ENCODE assay signal across 12 cellular contexts in the genomic region with DNA sequence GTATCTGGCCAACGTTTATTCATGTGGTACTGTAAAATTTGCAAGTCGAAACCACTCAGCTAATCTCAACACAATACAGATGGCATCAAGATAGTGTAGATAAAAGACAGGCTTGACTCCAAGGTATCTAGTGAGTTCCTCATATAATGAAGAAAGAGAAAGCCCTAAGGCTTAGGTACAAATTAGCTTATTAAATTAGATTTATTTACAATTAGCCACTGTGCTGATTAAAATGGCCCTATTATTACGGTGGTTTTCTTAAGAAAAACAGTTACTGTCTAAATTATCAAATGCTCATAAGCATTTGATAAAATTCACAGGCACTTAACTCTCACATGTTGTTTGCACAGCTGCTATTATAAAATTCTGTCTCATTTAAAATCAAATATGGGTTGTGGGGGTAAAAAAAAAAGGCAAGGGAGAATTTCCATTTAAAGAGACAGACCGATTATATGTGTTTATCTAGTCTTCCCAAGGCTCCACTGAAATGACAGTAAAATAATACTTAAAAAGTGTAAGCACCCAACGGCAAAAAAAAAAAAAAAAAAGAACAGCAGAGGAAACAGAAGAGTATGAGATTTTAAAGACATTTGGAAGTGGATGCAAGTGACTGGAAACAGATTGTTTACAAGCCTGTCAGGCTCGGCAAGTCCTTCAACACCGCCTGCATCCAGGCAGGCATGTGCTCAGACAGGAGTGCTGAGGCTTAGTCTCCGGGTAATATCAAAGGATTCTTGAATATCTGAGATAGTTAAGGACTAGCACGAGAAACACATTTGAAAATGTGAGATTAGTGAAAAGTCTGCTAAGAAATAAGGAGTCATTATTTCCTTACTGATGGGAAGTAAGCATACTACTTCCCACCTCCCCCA. TPM values are rescaled to one million over a fixed set of nuclear protein-coding genes. Genes with fewer than 3 reads are reported as not detected.
DNase-seq lines count a peak whose midpoint lies in the region; ATAC-seq and TF ChIP-seq lines count a peak whose summit lies in the region.
"Had no signal": no experiment of that assay in that cellular context is flagged by ENCODE, and none has a peak within 500 bp of the region (broad histone marks: within the 10 kb centered on the region; RNA-seq: fewer than 3 reads in every experiment).

No MANE protein-coding gene starts in this region.

- peaks cover 0 to 12% (median 5%) of the 10 kb centered on the region in 5 experiments for H3K9me3 Mint-ChIP-seq in brain

- DNase-seq in NCI-H1048 (lab: John Stamatoyannopoulos, UW) (peak; percentile 84), NCI-H2196 treated with DMSO at 0.1 percent for 48 hours (lab: John Stamatoyannopoulos, UW; ENCODE audit: unreplicated experiment) (peak; percentile 65), GM13977 (ENCODE audit: low spot score) (no peak), HK-2 (ENCODE audit: unreplicated experiment) (no peak), psoas muscle (no peak)
- DNase-seq: effector memory CD4-positive, alpha-beta T cell; naive B cell; stimulated activated CD8-positive, alpha-beta memory T cell treated with anti-CD3 and anti-CD28 coated beads, Interleukin-4, amount 100 ng/mL, for 48 hours; T-helper 9 cell had no signal

- H3K27ac ChIP-seq in parathyroid adenoma (peak overlapping the region; percentile 75), psoas muscle (no peak overlapping the region)

- H3K79me2 ChIP-seq in parathyroid adenoma = no peaks in the 10 kb centered on the region

- peak overlapping the region in 4 of 5 experiments; percentile 27 to 88 (median 86) for H3K27ac Mint-ChIP-seq in brain
- H3K27ac Mint-ChIP-seq: naive B cell had no signal

- no peaks in the 10 kb centered on the region for H3K9me3 ChIP-seq in parathyroid adenoma (ENCODE audit: control insufficient read depth, low read length)
- peaks cover 3% of the 10 kb centered on the region for H3K9me3 ChIP-seq in psoas muscle

- peaks cover 27% of the 10 kb centered on the region for H3K4me1 Mint-ChIP-seq in brain
- H3K4me1 Mint-ChIP-seq: naive B cell had no signal

- no peaks in the 10 kb centered on the region for H3K27me3 Mint-ChIP-seq in brain
- H3K27me3 Mint-ChIP-seq: naive B cell had no signal

- H3K27me3 ChIP-seq in parathyroid adenoma (ENCODE audit: control insufficient read depth, insufficient read depth, low read length) (no peaks in the 10 kb centered on the region), psoas muscle (ENCODE audit: insufficient read depth in 3 of 3, low read length in 2 of 3) (no peaks in the 10 kb centered on the region)

- intact Hi-C loops in psoas muscle (cut with DNase I) = no loop called here

- H3K9ac ChIP-seq in parathyroid adenoma = no peak overlapping the region

- H3K4me1 ChIP-seq in parathyroid adenoma = peaks cover 18% of the 10 kb centered on the region
- H3K4me1 ChIP-seq in psoas muscle = no peaks in the 10 kb centered on the region

- H3K4me3 ChIP-seq in parathyroid adenoma (ENCODE audit: low read depth, low read length) (no peak overlapping the region), psoas muscle (no peak overlapping the region)

- peak overlapping the region; percentile 13 for H2AFZ ChIP-seq in parathyroid adenoma

- ATAC-seq in psoas muscle (no peak), HG03196 (IDR thresholded peaks at IDR 0.05; ENCODE audit: unreplicated experiment) (no peak)

- peaks cover 32% of the 10 kb centered on the region for H3K36me3 Mint-ChIP-seq in brain
- H3K36me3 Mint-ChIP-seq: naive B cell had no signal

- H3K4me3 Mint-ChIP-seq in brain = peak overlapping the region in 2 of 5 experiments; percentile 62 to 72
- H3K4me3 Mint-ChIP-seq: naive B cell had no signal

- no peaks in the 10 kb centered on the region for H3K36me3 ChIP-seq in parathyroid adenoma (ENCODE audit: control insufficient read depth, insufficient read depth, low read length)
- H3K36me3 ChIP-seq in psoas muscle (ENCODE audit: insufficient read depth in 1 of 2, low read depth in 1 of 2) = no peaks in the 10 kb centered on the region

- no peak for TF ChIP-seq CTCF in brain (conservative IDR thresholded peaks at IDR 0.05)
- no peak for TF ChIP-seq CTCF in parathyroid adenoma (IDR thresholded peaks at IDR 0.05)
- TF ChIP-seq CTCF in GM13977 (IDR thresholded peaks at IDR 0.05; ENCODE audit: extremely low read depth, insufficient read depth, missing control alignments) = no peak
- no peak for TF ChIP-seq CTCF in psoas muscle (IDR thresholded peaks at IDR 0.05)

- peak overlapping the region; percentile 42 for H3K4me2 ChIP-seq in parathyroid adenoma (ENCODE audit: low read length)

- in situ Hi-C loops in GM13977 (cut with MboI; ENCODE audit: low pct_unique_long_range_greater_than_20kb, low sequenced_read_pairs, unreplicated experiment) = loop anchor here (25.0 kb wide), 1 partner anchor 465 kb away; no protein-coding TSS in a partner anchor

- WGBS in psoas muscle, 3 donors = 68 to 76% (median 72%) methylated on average over 9 of the region's 9 CpGs

RNA-seq across cellular contexts. Expression of gene FAM13A, which starts 55.1 kb away (rescaled TPM):
- polyA plus RNA-seq in brain (ENCODE audit: insufficient read depth, low read depth, low replicate concordance) (4.0 TPM), psoas muscle (10 to 100 TPM in 1 of 3 donors, 1 to 10 TPM in 2; 3.8 to 10.4 (median 6.0) TPM)
- 10 to 100 TPM; 15.2 to 76.0 (median 35.1) TPM for total RNA-seq in psoas muscle

Comparison
In these comparisons a context has a peak if more than half of its experiments do, and no peak if none do; other contexts are left out.
1. DNase-seq: peak in NCI-H1048 (single experiment) and NCI-H2196 treated with DMSO at 0.1 percent for 48 hours (single experiment); none in GM13977 (single experiment), HK-2 (single experiment) and psoas muscle (0 of 2).